19 cellular contexts compared by ENCODE assay signal in genomic region chr18:23183356-23184150, GRCh38. TPM values are rescaled to one million over a fixed set of nuclear protein-coding genes. Genes with fewer than 3 reads are reported as not detected.
DNase-seq lines count a peak whose midpoint lies in the region; TF ChIP-seq lines count a peak whose summit lies in the region.
"Had no signal": no experiment of that assay in that cellular context is flagged by ENCODE, and none has a peak within 500 bp of the region (broad histone marks: within the 10 kb centered on the region; RNA-seq: fewer than 3 reads in every experiment).

No MANE protein-coding gene starts in this region.

- H2BK120ac ChIP-seq in mesenchymal stem cell (ENCODE audit: low read depth, low read length): no peak overlapping the region

- peaks cover 33% of the 10 kb centered on the region for H3K79me1 ChIP-seq in mesenchymal stem cell (replicated peaks; ENCODE audit: low read length, poor library complexity, severe bottlenecking)

- TF ChIP-seq CTCF in left ventricle myocardium inferior (IDR thresholded peaks at IDR 0.05; ENCODE audit: borderline replicate concordance) (no peak), right atrium auricular region (IDR thresholded peaks at IDR 0.05) (no peak), brain microvascular endothelial cell (IDR thresholded peaks at IDR 0.05; ENCODE audit: low read depth, low read length, missing control alignments) (no peak), vagina (IDR thresholded peaks at IDR 0.05) (no peak), thyroid gland (IDR thresholded peaks at IDR 0.05) (no peak)

- H3K27ac ChIP-seq in left ventricle myocardium inferior (replicated peaks) (peak overlapping the region; percentile 9), right atrium auricular region (no peak overlapping the region), brain microvascular endothelial cell (no peak overlapping the region), mesenchymal stem cell (ENCODE audit: low read length, poor library complexity, severe bottlenecking) (no peak overlapping the region), vagina (peak overlapping the region; percentile 11), thyroid gland (no peak overlapping the region)
- H3K27ac ChIP-seq: parathyroid adenoma, SJSA1 had no signal

- H3K36me3 ChIP-seq in left ventricle myocardium inferior (no peaks in the 10 kb centered on the region), right atrium auricular region (no peaks in the 10 kb centered on the region), brain microvascular endothelial cell (replicated peaks) (no peaks in the 10 kb centered on the region), mesenchymal stem cell (ENCODE audit: control insufficient read depth in 1 of 2, insufficient read depth in 2 of 2, low read depth in 1 of 2, low read length in 2 of 2) (peaks cover 2 to 10% of the 10 kb centered on the region in 2 experiments), vagina (no peaks in the 10 kb centered on the region), thyroid gland (no peaks in the 10 kb centered on the region)
- H3K36me3 ChIP-seq: SJSA1 had no signal

- H3K4me2 ChIP-seq in mesenchymal stem cell (ENCODE audit: low read length, poor library complexity, severe bottlenecking): no peak overlapping the region

- H2BK15ac ChIP-seq in mesenchymal stem cell (ENCODE audit: low read depth, poor library complexity, severe bottlenecking): no peak overlapping the region

- H4K91ac ChIP-seq in mesenchymal stem cell (ENCODE audit: low read length): no peak overlapping the region

- H3K27me3 ChIP-seq in left ventricle myocardium inferior (ENCODE audit: low read depth) (peaks cover 13% of the 10 kb centered on the region), right atrium auricular region (no peaks in the 10 kb centered on the region), brain microvascular endothelial cell (replicated peaks) (no peaks in the 10 kb centered on the region), mesenchymal stem cell (ENCODE audit: control insufficient read depth in 1 of 2, insufficient read depth in 1 of 2, low read length in 2 of 2) (no peaks in the 10 kb centered on the region), vagina (no peaks in the 10 kb centered on the region), thyroid gland (no peaks in the 10 kb centered on the region)
- H3K27me3 ChIP-seq: dorsolateral prefrontal cortex, SJSA1 had no signal

- no peak for DNase-seq in left ventricle myocardium inferior
- DNase-seq in right atrium auricular region (ENCODE audit: low spot score): no peak
- DNase-seq in brain microvascular endothelial cell: peak; percentile 60
- peak; percentile 93 for DNase-seq in mesenchymal stem cell
- DNase-seq in vagina (ENCODE audit: extremely low spot score in 2 of 2): no peak
- DNase-seq in GF-D8 (lab: John Stamatoyannopoulos, UW): no peak
- DNase-seq in ureter (ENCODE audit: low spot score): no peak
- DNase-seq in thyroid gland: no peak
- DNase-seq: 8988T; activated CD4-positive, alpha-beta T cell treated with anti-CD3 and anti-CD28 coated beads for 4 hours; dorsolateral prefrontal cortex; GOT3; left cardiac atrium; MM.1S; mucosa of descending colon; NCI-H187 treated with DMSO at 0.1 percent for 48 hours; small intestine had no signal

- H3K4me3 ChIP-seq in left ventricle myocardium inferior: no peak overlapping the region
- no peak overlapping the region for H3K4me3 ChIP-seq in right atrium auricular region
- no peak overlapping the region for H3K4me3 ChIP-seq in brain microvascular endothelial cell (ENCODE audit: low read depth, low read length)
- H3K4me3 ChIP-seq in mesenchymal stem cell (ENCODE audit: insufficient read depth in 1 of 2, low read depth in 1 of 2, low read length in 2 of 2): no peak overlapping the region
- no peak overlapping the region for H3K4me3 ChIP-seq in vagina
- H3K4me3 ChIP-seq in thyroid gland (replicated peaks in 1 of 3): no peak overlapping the region
- H3K4me3 ChIP-seq: dorsolateral prefrontal cortex, mucosa of descending colon, SJSA1 had no signal

- TF ChIP-seq POLR2A in vagina (IDR thresholded peaks at IDR 0.05): no peak
- TF ChIP-seq POLR2A in thyroid gland (IDR thresholded peaks at IDR 0.05): no peak

- H2AK5ac ChIP-seq in mesenchymal stem cell (ENCODE audit: low read length, severe bottlenecking): no peak overlapping the region

- in situ Hi-C loops in brain microvascular endothelial cell (cut with HindIII; ENCODE audit: low pct_ligation_motif_present, low sequenced_read_pairs): no loop called here

- 54% methylated on average over 10 of the region's 10 CpGs for WGBS in mesenchymal stem cell
- 87 to 92% methylated on average over 10 of the region's 10 CpGs for WGBS in thyroid gland, 2 donors

- H2AFZ ChIP-seq in mesenchymal stem cell (ENCODE audit: low read depth, low read length): no peak overlapping the region
- H2AFZ ChIP-seq: parathyroid adenoma had no signal

- no peak overlapping the region for H3K14ac ChIP-seq in mesenchymal stem cell (ENCODE audit: low read length in 2 of 2)

- peak overlapping the region in 1 of 2 experiments; percentile 21 for H3K4ac ChIP-seq in mesenchymal stem cell (ENCODE audit: low read depth in 1 of 2, low read length in 2 of 2)

- H3K9ac ChIP-seq in mesenchymal stem cell (ENCODE audit: low read length): no peak overlapping the region
- H3K9ac ChIP-seq: parathyroid adenoma had no signal

- intact Hi-C loops in left ventricle myocardium inferior (cut with micrococcal nuclease): no loop called here
- intact Hi-C loops in vagina (cut with DNase I): no loop called here
- intact Hi-C loops in thyroid gland (cut with DNase I): no loop called here

- H3K9me3 ChIP-seq in left ventricle myocardium inferior (replicated peaks) (no peaks in the 10 kb centered on the region), right atrium auricular region (no peaks in the 10 kb centered on the region), mesenchymal stem cell (ENCODE audit: control insufficient read depth, low read length) (no peaks in the 10 kb centered on the region), vagina (no peaks in the 10 kb centered on the region), thyroid gland (no peaks in the 10 kb centered on the region)
- H3K9me3 ChIP-seq: mucosa of descending colon, SJSA1 had no signal

- peak overlapping the region in 1 of 2 experiments; percentile 67 for H2BK12ac ChIP-seq in mesenchymal stem cell (ENCODE audit: low read length in 2 of 2)

- H3K23ac ChIP-seq in mesenchymal stem cell (ENCODE audit: low read length in 2 of 2): no peak overlapping the region

- H2BK5ac ChIP-seq in mesenchymal stem cell (ENCODE audit: low read depth, low read length, poor library complexity, severe bottlenecking): no peak overlapping the region

- H4K8ac ChIP-seq in mesenchymal stem cell (ENCODE audit: low read length): no peak overlapping the region

- peaks cover 12% of the 10 kb centered on the region for H3K4me1 ChIP-seq in left ventricle myocardium inferior
- H3K4me1 ChIP-seq in right atrium auricular region: peaks cover 0 to 15% of the 10 kb centered on the region in 2 donors
- H3K4me1 ChIP-seq in mesenchymal stem cell (ENCODE audit: control insufficient read depth, insufficient read depth, low read depth, low read length): peaks cover 4% of the 10 kb centered on the region
- no peaks in the 10 kb centered on the region for H3K4me1 ChIP-seq in vagina
- peaks cover 20 to 32% of the 10 kb centered on the region in 2 donors for H3K4me1 ChIP-seq in thyroid gland
- H3K4me1 ChIP-seq: SJSA1 had no signal

- H3K18ac ChIP-seq in mesenchymal stem cell (ENCODE audit: low read depth in 1 of 2, low read length in 2 of 2): peak overlapping the region in 1 of 2 experiments; percentile 14

RNA-seq across cellular contexts. Expression of gene CABLES1, which starts 48.3 kb away (rescaled TPM):
- total RNA-seq in left ventricle myocardium inferior (2.7 TPM), right atrium auricular region (1 to 10 TPM; 5.4 to 6.9 TPM), vagina (39.3 TPM), ureter (8.1 TPM), thyroid gland (10 to 100 TPM; 28.1 to 43.8 (median 37.6) TPM)
- 8.1 TPM for polyA plus RNA-seq in mesenchymal stem cell (2013, experiment 1 of 2)
- 8.9 TPM for polyA plus RNA-seq in mesenchymal stem cell (2013, experiment 2 of 2)

Comparison
In these comparisons a context has a peak if more than half of its experiments do, and no peak if none do; other contexts are left out.
1. H3K27ac ChIP-seq: peak in left ventricle myocardium inferior (single experiment) and vagina (single experiment); none in right atrium auricular region (0 of 2), brain microvascular endothelial cell (single experiment), mesenchymal stem cell (single experiment) and thyroid gland (0 of 3).
2. DNase-seq: peak in brain microvascular endothelial cell (single experiment) and mesenchymal stem cell (single experiment); none in left ventricle myocardium inferior (single experiment), right atrium auricular region (single experiment), vagina (0 of 2), GF-D8 (single experiment), ureter (single experiment) and thyroid gland (0 of 2).